In the genomic region with DNA sequence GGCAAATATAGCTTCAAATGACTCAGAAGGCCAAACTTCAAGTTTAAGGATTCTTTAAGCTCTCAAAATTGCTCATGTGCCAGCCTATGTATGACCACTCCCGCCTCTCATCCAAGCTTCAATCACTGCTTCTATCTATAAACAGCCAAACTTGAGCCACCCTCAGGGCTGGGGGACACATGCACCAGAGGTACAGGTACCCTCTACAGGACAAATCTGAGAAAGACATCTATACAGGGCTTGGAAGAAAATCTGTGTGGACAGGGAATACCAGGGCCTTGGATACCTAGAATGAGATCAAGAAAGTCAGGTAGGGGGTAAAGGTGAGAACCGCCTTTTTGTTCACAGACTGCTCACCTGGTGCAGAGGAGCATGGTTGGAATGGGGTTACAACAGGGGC, we compare ENCODE assay signal across 32 cellular contexts.
"Had no signal": no experiment of that assay in that cellular context is flagged by ENCODE, and none has a peak within 500 bp of the region (broad histone marks: within the 10 kb centered on the region; RNA-seq: fewer than 3 reads in every experiment).

No MANE protein-coding gene starts in this region.

- H3K9me3 ChIP-seq: gastrocnemius medialis, ovary, thoracic aorta, uterus had no signal

- H3K27me3 Mint-ChIP-seq: activated CD4-positive, alpha-beta memory T cell treated with anti-CD3 and anti-CD28 coated beads, Interleukin-2, amount 10 ng/mL, durations not matched to agents 7 days and 5 days; activated naive CD8-positive, alpha-beta T cell treated with anti-CD3 and anti-CD28 coated beads, Interleukin-2, amount 50 U/mL, for 24 hours; activated T-cell treated with anti-CD3 and anti-CD28 coated beads, Interleukin-2, amount 50 U/mL, for 24 hours; dendritic cell treated with granulocyte-macrophage colony-stimulating factor and Interleukin-4, amounts not matched to agents 40 ng/mL and 50 ng/mL, for 4 days; naive B cell; stimulated activated naive CD8-positive, alpha-beta T cell treated with anti-CD3 and anti-CD28 coated beads, Interleukin-15, Interleukin-2, amounts not matched to agents 100 ng/mL and 50 ng/mL, for 24 hours had no signal

- H3K4me2 ChIP-seq: hepatocyte had no signal

- H3K4me1 ChIP-seq: breast epithelium, gastrocnemius medialis, sigmoid colon, uterus had no signal

- H2AFZ ChIP-seq: hepatocyte had no signal

- H3K79me2 ChIP-seq: hepatocyte had no signal

- H3K27me3 ChIP-seq: breast epithelium, gastrocnemius medialis, hepatocyte, ovary, sigmoid colon, uterus had no signal

- H3K4me3 Mint-ChIP-seq: activated CD4-positive, alpha-beta memory T cell treated with anti-CD3 and anti-CD28 coated beads, Interleukin-2, amount 10 ng/mL, durations not matched to agents 7 days and 5 days; activated CD4-positive, alpha-beta T cell treated with anti-CD3 and anti-CD28 coated beads, Interleukin-2, amount 10 ng/mL, durations not matched to agents 7 days and 5 days; activated naive CD4-positive, alpha-beta T cell treated with anti-CD3 and anti-CD28 coated beads, Interleukin-2, amount 50 U/mL, for 24 hours; activated naive CD8-positive, alpha-beta T cell treated with anti-CD3 and anti-CD28 coated beads, Interleukin-2, amount 50 U/mL, for 24 hours; activated T-cell treated with anti-CD3 and anti-CD28 coated beads, Interleukin-2, amount 50 U/mL, for 24 hours; dendritic cell treated with granulocyte-macrophage colony-stimulating factor and Interleukin-4, amounts not matched to agents 40 ng/mL and 50 ng/mL, for 4 days; mesothelial cell of epicardium; naive B cell; nephron progenitor cell; stimulated activated effector memory CD8-positive, alpha-beta T cell treated with anti-CD3 and anti-CD28 coated beads, Interleukin-12 subunit alpha, Interleukin-12 subunit beta, amount 100 ng/mL, for 72 hours; stimulated activated naive CD8-positive, alpha-beta T cell treated with anti-CD3 and anti-CD28 coated beads, Interleukin-15, Interleukin-2, amounts not matched to agents 100 ng/mL and 50 ng/mL, for 24 hours had no signal

- H3K36me3 ChIP-seq: breast epithelium, gastrocnemius medialis, ovary, sigmoid colon, thoracic aorta, uterus had no signal

- H3K36me3 Mint-ChIP-seq: activated naive CD4-positive, alpha-beta T cell treated with anti-CD3 and anti-CD28 coated beads, Interleukin-2, amount 50 U/mL, for 24 hours; naive B cell; stimulated activated effector memory CD8-positive, alpha-beta T cell treated with anti-CD3 and anti-CD28 coated beads, Interleukin-12 subunit alpha, Interleukin-12 subunit beta, amount 100 ng/mL, for 72 hours had no signal

- H3K4me3 ChIP-seq: breast epithelium, gastrocnemius medialis, hepatocyte, ovary, sigmoid colon, thoracic aorta, uterus had no signal

- H3K27ac Mint-ChIP-seq: activated CD4-positive, alpha-beta memory T cell treated with anti-CD3 and anti-CD28 coated beads, Interleukin-2, amount 10 ng/mL, durations not matched to agents 7 days and 5 days; activated CD4-positive, alpha-beta T cell treated with anti-CD3 and anti-CD28 coated beads, Interleukin-2, amount 10 ng/mL, durations not matched to agents 7 days and 5 days; activated naive CD4-positive, alpha-beta T cell treated with anti-CD3 and anti-CD28 coated beads, Interleukin-2, amount 50 U/mL, for 24 hours; activated naive CD8-positive, alpha-beta T cell treated with anti-CD3 and anti-CD28 coated beads, Interleukin-2, amount 50 U/mL, for 24 hours; activated T-cell treated with anti-CD3 and anti-CD28 coated beads, Interleukin-2, amount 50 U/mL, for 24 hours; dendritic cell treated with granulocyte-macrophage colony-stimulating factor and Interleukin-4, amounts not matched to agents 40 ng/mL and 50 ng/mL, for 4 days; mesothelial cell of epicardium; naive B cell; nephron progenitor cell; progenitor cell of endocrine pancreas; stimulated activated effector memory CD8-positive, alpha-beta T cell treated with anti-CD3 and anti-CD28 coated beads, Interleukin-12 subunit alpha, Interleukin-12 subunit beta, amount 100 ng/mL, for 72 hours; stimulated activated naive CD8-positive, alpha-beta T cell treated with anti-CD3 and anti-CD28 coated beads, Interleukin-15, Interleukin-2, amounts not matched to agents 100 ng/mL and 50 ng/mL, for 24 hours had no signal

- H3K27ac ChIP-seq: breast epithelium, epithelial cell of prostate, gastrocnemius medialis, hepatocyte, ovary, sigmoid colon, thoracic aorta, uterus, VCaP had no signal

- FAIRE-seq: kidney, small intestine had no signal

- H3K9me3 Mint-ChIP-seq: activated CD4-positive, alpha-beta memory T cell treated with anti-CD3 and anti-CD28 coated beads, Interleukin-2, amount 10 ng/mL, durations not matched to agents 7 days and 5 days; activated CD4-positive, alpha-beta T cell treated with anti-CD3 and anti-CD28 coated beads, Interleukin-2, amount 10 ng/mL, durations not matched to agents 7 days and 5 days; activated naive CD8-positive, alpha-beta T cell treated with anti-CD3 and anti-CD28 coated beads, Interleukin-2, amount 50 U/mL, for 24 hours; stimulated activated naive CD8-positive, alpha-beta T cell treated with anti-CD3 and anti-CD28 coated beads, Interleukin-15, Interleukin-2, amounts not matched to agents 100 ng/mL and 50 ng/mL, for 24 hours had no signal

- H3K4me1 Mint-ChIP-seq: activated CD4-positive, alpha-beta memory T cell treated with anti-CD3 and anti-CD28 coated beads, Interleukin-2, amount 10 ng/mL, durations not matched to agents 7 days and 5 days; activated CD4-positive, alpha-beta T cell treated with anti-CD3 and anti-CD28 coated beads, Interleukin-2, amount 10 ng/mL, durations not matched to agents 7 days and 5 days; activated naive CD4-positive, alpha-beta T cell treated with anti-CD3 and anti-CD28 coated beads, Interleukin-2, amount 50 U/mL, for 24 hours; activated naive CD8-positive, alpha-beta T cell treated with anti-CD3 and anti-CD28 coated beads, Interleukin-2, amount 50 U/mL, for 24 hours; naive B cell; nephron progenitor cell; stimulated activated effector memory CD8-positive, alpha-beta T cell treated with anti-CD3 and anti-CD28 coated beads, Interleukin-12 subunit alpha, Interleukin-12 subunit beta, amount 100 ng/mL, for 72 hours had no signal

- DNase-seq: activated CD4-positive, alpha-beta memory T cell treated with anti-CD3 and anti-CD28 coated beads, Interleukin-2, amount 10 ng/mL, durations not matched to agents 7 days and 5 days; activated CD4-positive, alpha-beta T cell treated with anti-CD3 and anti-CD28 coated beads, Interleukin-2, amount 10 ng/mL, durations not matched to agents 7 days and 5 days; activated CD4-positive, CD25-positive, alpha-beta regulatory T cell treated with anti-CD3 and anti-CD28 coated beads, Interleukin-2, amount 50 U/mL, for 72 hours; activated CD8-positive, alpha-beta memory T cell treated with anti-CD3 and anti-CD28 coated beads, Interleukin-2, amount 50 U/mL, for 48 hours; activated naive CD8-positive, alpha-beta T cell treated with anti-CD3 and anti-CD28 coated beads, Interleukin-2, amount 50 U/mL, for 24 hours; activated T-cell treated with anti-CD3 and anti-CD28 coated beads, Interleukin-2, amount 50 U/mL, for 24 hours; amygdala; central memory CD4-positive, alpha-beta T cell; gastrocnemius medialis; glutamatergic neuron; kidney; left colon; mammary epithelial cell; naive B cell; nephron progenitor cell; ovary; sigmoid colon; small intestine; stimulated activated CD4-positive, alpha-beta T cell treated with anti-CD3 and anti-CD28 coated beads, Interleukin-4, amount 100 ng/mL, for 24 hours; trophoblast cell; uterus had no signal

- ATAC-seq: activated naive CD8-positive, alpha-beta T cell treated with anti-CD3 and anti-CD28 coated beads, Interleukin-2, amount 50 U/mL, for 24 hours; gastrocnemius medialis; left colon; stimulated activated effector memory CD8-positive, alpha-beta T cell treated with anti-CD3 and anti-CD28 coated beads, Interleukin-12 subunit alpha, Interleukin-12 subunit beta, amount 100 ng/mL, for 72 hours had no signal
